Comparison of ENCODE assay signal across 8 cellular contexts in genomic region chrX:155880586-155881157, GRCh38. TPM values are rescaled to one million over a fixed set of nuclear protein-coding genes. Genes with fewer than 3 reads are reported as not detected.
DNase-seq lines count a peak whose midpoint lies in the region; ATAC-seq and TF ChIP-seq lines count a peak whose summit lies in the region.

No MANE protein-coding gene starts in this region.

- H3K9me3 ChIP-seq in ascending aorta, result no peaks in the 10 kb centered on the region
- peaks cover 2% of the 10 kb centered on the region for H3K9me3 ChIP-seq in thymus (ENCODE audit: control insufficient read depth)

- H3K27me3 ChIP-seq in GM06990 (replicated peaks; ENCODE audit: control insufficient read depth, insufficient read depth, low read length) (no peaks in the 10 kb centered on the region), ascending aorta (no peaks in the 10 kb centered on the region), kidney epithelial cell (ENCODE audit: control insufficient read depth, insufficient read depth, low read length) (no peaks in the 10 kb centered on the region), thymus (ENCODE audit: control insufficient read depth, insufficient read depth) (no peaks in the 10 kb centered on the region)

- ATAC-seq in HG03354 (IDR thresholded peaks at IDR 0.05; ENCODE audit: poor library complexity, severe bottlenecking, unreplicated experiment) (peak; percentile 17), HG02981 (IDR thresholded peaks at IDR 0.05; ENCODE audit: unreplicated experiment) (no peak)

- no peaks in the 10 kb centered on the region for H3K36me3 ChIP-seq in GM06990 (ENCODE audit: control insufficient read depth, insufficient read depth, low read length)
- no peaks in the 10 kb centered on the region for H3K36me3 ChIP-seq in ascending aorta
- no peaks in the 10 kb centered on the region for H3K36me3 ChIP-seq in kidney epithelial cell (ENCODE audit: control insufficient read depth, insufficient read depth, low read length)
- H3K36me3 ChIP-seq in thymus (ENCODE audit: control insufficient read depth, insufficient read depth), result no peaks in the 10 kb centered on the region

- no peaks in the 10 kb centered on the region for H3K4me1 ChIP-seq in ascending aorta
- no peaks in the 10 kb centered on the region for H3K4me1 ChIP-seq in thymus (ENCODE audit: control insufficient read depth, insufficient read depth, low read length)

- H3K4me3 ChIP-seq in GM06990 (replicated peaks; ENCODE audit: low read depth, low read length) (peak overlapping the region; percentile 74), ascending aorta (peak overlapping the region; percentile 71 to 76), kidney epithelial cell (ENCODE audit: low read depth, low read length) (peak overlapping the region; percentile 85), thymus (ENCODE audit: low read length) (peak overlapping the region; percentile 74)

- WGBS in thymus, result 36% methylated on average over 13 of the region's 13 CpGs

- TF ChIP-seq CTCF in GM06990 (IDR thresholded peaks at IDR 0.05; ENCODE audit: insufficient read depth, low read length, poor library complexity, severe bottlenecking), result no peak
- TF ChIP-seq CTCF in ascending aorta (IDR thresholded peaks at IDR 0.05), result no peak
- no peak for TF ChIP-seq CTCF in kidney epithelial cell (IDR thresholded peaks at IDR 0.05; ENCODE audit: insufficient read depth, low read length, poor library complexity, severe bottlenecking)

- DNase-seq in GM06990 (ENCODE audit: extremely low read depth, insufficient read length) (no peak), ascending aorta (ENCODE audit: low spot score in 2 of 2) (no peak), kidney epithelial cell (ENCODE audit: low read depth) (no peak), DMS79 (lab: John Stamatoyannopoulos, UW) (no peak)
- no peak for DNase-seq in stimulated activated CD4-positive, alpha-beta T cell treated with anti-CD3 and anti-CD28 coated beads, Interleukin-2, amount 100 ng/mL, for 48 hours

- H3K27ac ChIP-seq in ascending aorta, result peak overlapping the region; percentile 76 to 82
- H3K27ac ChIP-seq in thymus (ENCODE audit: low read depth), result peak overlapping the region; percentile 49

- intact Hi-C loops in ascending aorta (cut with DNase I), result loop anchor here (2.0 to 5.0 kb wide), 2 partner anchors 114 to 663 kb away; partner anchors contain the start of gene VBP1

RNA-seq across cellular contexts. Expression of gene VAMP7, which starts 0.5 kb away (rescaled TPM):
- 8.0 TPM for total RNA-seq in ascending aorta
- 40.6 and 48.0 TPM in 2 replicates for total RNA-seq in kidney epithelial cell
- polyA plus RNA-seq in thymus, result 34.6 TPM
